Comparison of ENCODE assay signal across 1 cellular context in the genomic region with DNA sequence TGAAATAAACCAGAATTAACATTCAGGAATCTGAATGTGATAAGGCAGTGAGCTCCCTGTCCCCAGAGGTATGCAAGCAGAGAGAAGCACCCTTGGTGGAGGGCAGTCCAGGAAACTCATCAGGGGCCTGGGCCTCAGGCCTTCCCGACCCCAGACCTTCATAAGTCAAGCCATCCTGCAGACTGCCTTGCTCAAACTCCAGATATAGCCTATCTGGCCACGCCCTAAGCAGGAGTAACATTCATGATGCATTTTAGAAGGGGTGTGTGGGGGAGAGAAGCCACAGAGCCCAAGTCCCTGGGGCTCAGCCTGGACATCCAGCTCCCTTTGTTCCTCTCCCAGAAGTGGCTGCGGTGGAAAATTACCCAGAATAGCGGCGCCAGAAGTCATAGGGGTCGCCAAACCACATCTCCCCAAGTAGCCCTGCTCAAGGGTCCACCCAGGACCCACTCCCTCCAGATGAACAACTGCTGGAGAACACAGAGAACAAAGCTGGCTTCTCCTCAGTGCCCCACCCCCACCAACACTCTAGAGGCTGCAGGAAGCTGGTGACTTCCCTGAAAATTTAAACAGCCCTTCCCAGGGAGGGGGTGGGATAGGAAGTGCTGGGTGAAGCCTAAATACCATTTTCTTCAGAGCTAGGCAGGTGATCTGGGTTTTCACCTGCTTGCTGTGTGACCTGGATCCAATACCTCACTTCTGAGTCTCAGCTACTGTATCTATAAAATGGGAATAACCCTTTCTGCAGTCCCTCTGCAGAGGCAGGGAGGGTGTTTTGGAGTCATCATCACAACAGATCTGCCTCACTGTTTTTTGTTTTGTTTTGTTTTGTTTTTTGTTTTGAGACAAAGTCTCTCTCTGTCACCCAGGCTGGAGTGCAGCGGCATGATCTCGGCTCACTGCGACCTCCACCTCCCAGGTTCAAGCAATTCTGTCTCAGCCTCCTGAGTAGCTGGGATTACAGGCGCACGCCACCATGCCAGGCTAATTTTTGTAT.
TF ChIP-seq lines count a peak whose summit lies in the region.

No MANE protein-coding gene starts in this region.

TF ChIP-seq in IMR-90, 13 proteins besides CTCF, POLR2A, EP300 and RAD21:
- TF ChIP-seq, protein P1, sequence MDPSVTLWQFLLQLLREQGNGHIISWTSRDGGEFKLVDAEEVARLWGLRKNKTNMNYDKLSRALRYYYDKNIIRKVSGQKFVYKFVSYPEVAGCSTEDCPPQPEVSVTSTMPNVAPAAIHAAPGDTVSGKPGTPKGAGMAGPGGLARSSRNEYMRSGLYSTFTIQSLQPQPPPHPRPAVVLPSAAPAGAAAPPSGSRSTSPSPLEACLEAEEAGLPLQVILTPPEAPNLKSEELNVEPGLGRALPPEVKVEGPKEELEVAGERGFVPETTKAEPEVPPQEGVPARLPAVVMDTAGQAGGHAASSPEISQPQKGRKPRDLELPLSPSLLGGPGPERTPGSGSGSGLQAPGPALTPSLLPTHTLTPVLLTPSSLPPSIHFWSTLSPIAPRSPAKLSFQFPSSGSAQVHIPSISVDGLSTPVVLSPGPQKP (IDR thresholded peaks at IDR 0.05; ENCODE audit: borderline replicate concordance, low read depth, low read length): no peak
- TF ChIP-seq MAZ (IDR thresholded peaks at IDR 0.05; ENCODE audit: borderline replicate concordance, low read depth, low read length) (no peak), RCOR1 (IDR thresholded peaks at IDR 0.05; ENCODE audit: insufficient replicate concordance, low read length) (no peak), MAFK (IDR thresholded peaks at IDR 0.05; ENCODE audit: low read depth, low read length) (no peak), FOS (IDR thresholded peaks at IDR 0.05; ENCODE audit: low read depth, low read length) (no peak), CEBPB (IDR thresholded peaks at IDR 0.05; ENCODE audit: low read depth, low read length) (no peak), CHD1 (IDR thresholded peaks at IDR 0.05; ENCODE audit: low read depth, low read length) (no peak), BHLHE40 (IDR thresholded peaks at IDR 0.05; ENCODE audit: low read depth, low read length) (no peak)
- TF ChIP-seq, protein P2, sequence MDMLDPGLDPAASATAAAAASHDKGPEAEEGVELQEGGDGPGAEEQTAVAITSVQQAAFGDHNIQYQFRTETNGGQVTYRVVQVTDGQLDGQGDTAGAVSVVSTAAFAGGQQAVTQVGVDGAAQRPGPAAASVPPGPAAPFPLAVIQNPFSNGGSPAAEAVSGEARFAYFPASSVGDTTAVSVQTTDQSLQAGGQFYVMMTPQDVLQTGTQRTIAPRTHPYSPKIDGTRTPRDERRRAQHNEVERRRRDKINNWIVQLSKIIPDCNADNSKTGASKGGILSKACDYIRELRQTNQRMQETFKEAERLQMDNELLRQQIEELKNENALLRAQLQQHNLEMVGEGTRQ (IDR thresholded peaks at IDR 0.05; ENCODE audit: low read depth, low read length): no peak
